Comparison of ENCODE assay signal across 8 cellular contexts in the genomic region with DNA sequence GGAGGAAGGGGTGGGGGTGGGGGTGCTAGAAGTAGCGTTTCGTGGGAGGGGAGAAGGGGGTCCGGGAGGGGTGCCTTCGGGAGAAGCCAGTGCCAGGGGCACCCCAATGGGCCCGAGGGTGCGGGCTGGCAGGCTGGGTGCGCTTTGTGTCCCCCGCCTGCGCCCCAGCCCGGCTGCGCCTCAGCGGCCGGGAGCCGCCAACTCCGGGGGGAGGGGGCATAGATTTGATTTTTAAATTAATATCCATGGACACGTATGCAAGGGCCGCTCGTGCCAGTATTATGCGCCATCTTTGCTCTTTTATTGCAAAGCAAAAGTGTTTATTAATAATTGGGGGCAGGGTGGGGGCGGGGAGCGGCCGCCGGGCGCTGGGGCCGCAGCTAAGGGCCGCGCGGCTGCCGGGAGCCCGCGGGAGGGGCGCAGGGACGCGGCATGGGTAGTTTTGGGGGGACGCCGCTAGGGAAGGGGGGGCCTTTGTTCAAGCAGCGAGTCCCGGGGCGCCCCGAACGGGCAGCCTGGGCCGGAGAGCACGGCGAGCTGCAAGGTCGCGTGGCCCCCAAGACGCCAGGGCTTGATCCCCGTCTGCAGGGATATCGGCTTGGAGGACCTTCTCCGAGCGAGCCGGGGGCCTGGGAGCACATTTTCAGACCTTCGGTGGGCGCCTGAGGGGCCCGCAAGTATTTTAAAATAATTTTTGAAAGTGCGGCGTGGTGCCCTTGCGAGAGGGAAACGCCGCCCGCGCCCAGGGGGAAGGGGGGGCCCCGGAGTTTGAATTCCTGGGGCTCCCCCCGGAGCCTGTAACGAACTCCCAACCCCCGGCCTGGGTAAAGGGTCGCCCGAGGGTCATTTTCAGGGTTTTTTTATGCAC. TPM values are rescaled to one million over a fixed set of nuclear protein-coding genes. Genes with fewer than 3 reads are reported as not detected.
A peak's percentile ranks its signal among the peaks of the same experiment; 100 is the strongest.
DNase-seq lines count a peak whose midpoint lies in the region; ATAC-seq and TF ChIP-seq lines count a peak whose summit lies in the region.

No MANE protein-coding gene starts in this region.

- intact Hi-C loops in lower leg skin (cut with DNase I; ENCODE audit: low total_unique reads) (no loop called here), thyroid gland (cut with DNase I) (loop anchor here (2.0 kb wide), 2 partner anchors 349 to 541 kb away; no protein-coding TSS in a partner anchor)

- H3K27ac Mint-ChIP-seq in activated CD8-positive, alpha-beta memory T cell treated with anti-CD3 and anti-CD28 coated beads, Interleukin-2, amount 10 ng/mL, durations not matched to agents 7 days and 5 days: no peak overlapping the region

- H3K36me3 ChIP-seq in thyroid gland: peaks cover 0 to 9% of the 10 kb centered on the region in 2 donors

- no peak overlapping the region for H3K4me3 Mint-ChIP-seq in activated CD8-positive, alpha-beta memory T cell treated with anti-CD3 and anti-CD28 coated beads, Interleukin-2, amount 10 ng/mL, durations not matched to agents 7 days and 5 days

- H3K27ac ChIP-seq in thyroid gland: peak overlapping the region; percentile 93 to 97 (median 96)

- no peaks in the 10 kb centered on the region for H3K27me3 ChIP-seq in thyroid gland

- H3K27me3 Mint-ChIP-seq in activated CD8-positive, alpha-beta memory T cell treated with anti-CD3 and anti-CD28 coated beads, Interleukin-2, amount 10 ng/mL, durations not matched to agents 7 days and 5 days: peaks cover 39% of the 10 kb centered on the region

- in situ Hi-C loops in astrocyte of the cerebellum (cut with HindIII; ENCODE audit: low sequenced_read_pairs): no loop called here

- no peaks in the 10 kb centered on the region for H3K36me3 Mint-ChIP-seq in activated CD8-positive, alpha-beta memory T cell treated with anti-CD3 and anti-CD28 coated beads, Interleukin-2, amount 10 ng/mL, durations not matched to agents 7 days and 5 days

- H3K9me3 Mint-ChIP-seq in activated CD8-positive, alpha-beta memory T cell treated with anti-CD3 and anti-CD28 coated beads, Interleukin-2, amount 10 ng/mL, durations not matched to agents 7 days and 5 days (ENCODE audit: low read depth): no peaks in the 10 kb centered on the region

- no peak for TF ChIP-seq POLR2A in lower leg skin (IDR thresholded peaks at IDR 0.05)
- no peak for TF ChIP-seq POLR2A in thyroid gland (IDR thresholded peaks at IDR 0.05)

- H3K4me3 ChIP-seq in astrocyte of the cerebellum (ENCODE audit: low read depth, low read length) (peak overlapping the region; percentile 89), lower leg skin (ENCODE audit: low read depth, poor library complexity, severe bottlenecking) (peak overlapping the region; percentile 75), thyroid gland (replicated peaks in 1 of 3) (peak overlapping the region; percentile 69 to 96 (median 85))

- no peak for ATAC-seq in activated CD8-positive, alpha-beta memory T cell treated with anti-CD3 and anti-CD28 coated beads, Interleukin-2, amount 10 ng/mL, durations not matched to agents 7 days and 5 days
- ATAC-seq in GM18907 (IDR thresholded peaks at IDR 0.05; ENCODE audit: unreplicated experiment): no peak
- ATAC-seq in HG03095 (IDR thresholded peaks at IDR 0.05; ENCODE audit: unreplicated experiment): no peak
- no peak for ATAC-seq in esophagus mucosa

- TF ChIP-seq CTCF in astrocyte of the cerebellum (IDR thresholded peaks at IDR 0.05; ENCODE audit: low read depth, low read length, missing control alignments) (no peak), lower leg skin (IDR thresholded peaks at IDR 0.05) (no peak), thyroid gland (IDR thresholded peaks at IDR 0.05) (no peak)

- H3K9me3 ChIP-seq in thyroid gland: no peaks in the 10 kb centered on the region

- H3K4me1 ChIP-seq in thyroid gland: peaks cover 44 to 46% of the 10 kb centered on the region in 2 donors

- peaks cover 6% of the 10 kb centered on the region for H3K4me1 Mint-ChIP-seq in activated CD8-positive, alpha-beta memory T cell treated with anti-CD3 and anti-CD28 coated beads, Interleukin-2, amount 10 ng/mL, durations not matched to agents 7 days and 5 days

- WGBS in lower leg skin, 2 donors: 0 to 2% methylated on average over 48 to 66 of the region's 68 CpGs
- 1 to 2% methylated on average over 46 to 60 of the region's 68 CpGs for WGBS in thyroid gland, 2 donors

- DNase-seq in activated CD8-positive, alpha-beta memory T cell treated with anti-CD3 and anti-CD28 coated beads, Interleukin-2, amount 50 U/mL, for 48 hours: peak; percentile 62
- no peak for DNase-seq in activated CD8-positive, alpha-beta memory T cell treated with anti-CD3 and anti-CD28 coated beads, Interleukin-2, amount 10 ng/mL, durations not matched to agents 7 days and 5 days
- DNase-seq in astrocyte of the cerebellum (ENCODE audit: low read depth) (no peak), lower leg skin (ENCODE audit: low spot score in 2 of 2) (no peak), thyroid gland (no peak)

- CTCF ChIA-PET in activated CD8-positive, alpha-beta memory T cell treated with anti-CD3 and anti-CD28 coated beads, Interleukin-2, amount 10 ng/mL, durations not matched to agents 7 days and 5 days (lab: Charles Lee): interaction anchor here (1.1 to 4.0 kb wide), 7 partner anchors 14 to 541 kb away, joined by 3 to 28 read pairs (median 7); a partner anchor contains a TSS

RNA-seq across cellular contexts. Expression of a gene that starts 1.0 kb away (rescaled TPM):
- total RNA-seq in activated CD8-positive, alpha-beta memory T cell treated with anti-CD3 and anti-CD28 coated beads, Interleukin-2, amount 10 ng/mL, durations not matched to agents 7 days and 5 days: 1 to 10 TPM in 1 of 2 experiments, not detected in 1; 1.7 TPM
- total RNA-seq in lower leg skin (100 to 1,000 TPM; 194 to 370 (median 229) TPM), thyroid gland (100 to 1,000 TPM in 1 of 4 donors, 10 to 100 TPM in 3; 55.1 to 110 (median 94.6) TPM), esophagus mucosa (63.7 TPM)

RNA-seq across cellular contexts. Expression of a gene that starts 33.2 kb away (rescaled TPM):
- total RNA-seq in activated CD8-positive, alpha-beta memory T cell treated with anti-CD3 and anti-CD28 coated beads, Interleukin-2, amount 10 ng/mL, durations not matched to agents 7 days and 5 days: 10 to 100 TPM; 24.0 to 26.3 TPM
- total RNA-seq in lower leg skin (10 to 100 TPM; 15.2 to 69.2 (median 27.2) TPM), thyroid gland (10 to 100 TPM; 23.5 to 40.0 (median 26.9) TPM), esophagus mucosa (12.1 TPM)

Comparison
In these comparisons a context has a peak if more than half of its experiments do, and no peak if none do; other contexts are left out.
1. RNA of a gene that starts 1.0 kb away (total RNA-seq): 194 to 370 TPM in lower leg skin, 55.1 to 110 TPM in thyroid gland and 63.7 TPM in esophagus mucosa (single experiment); 1.7 TPM in activated CD8-positive, alpha-beta memory T cell treated with anti-CD3 and anti-CD28 coated beads, Interleukin-2, amount 10 ng/mL, durations not matched to agents 7 days and 5 days; every median in the first group is over 10 times any median in the second.
2. Peak in every context shown above with its lines, with median percentiles within 50 percentile points of each other: H3K4me3 ChIP-seq.